24 cellular contexts compared by ENCODE assay signal in the genomic region with DNA sequence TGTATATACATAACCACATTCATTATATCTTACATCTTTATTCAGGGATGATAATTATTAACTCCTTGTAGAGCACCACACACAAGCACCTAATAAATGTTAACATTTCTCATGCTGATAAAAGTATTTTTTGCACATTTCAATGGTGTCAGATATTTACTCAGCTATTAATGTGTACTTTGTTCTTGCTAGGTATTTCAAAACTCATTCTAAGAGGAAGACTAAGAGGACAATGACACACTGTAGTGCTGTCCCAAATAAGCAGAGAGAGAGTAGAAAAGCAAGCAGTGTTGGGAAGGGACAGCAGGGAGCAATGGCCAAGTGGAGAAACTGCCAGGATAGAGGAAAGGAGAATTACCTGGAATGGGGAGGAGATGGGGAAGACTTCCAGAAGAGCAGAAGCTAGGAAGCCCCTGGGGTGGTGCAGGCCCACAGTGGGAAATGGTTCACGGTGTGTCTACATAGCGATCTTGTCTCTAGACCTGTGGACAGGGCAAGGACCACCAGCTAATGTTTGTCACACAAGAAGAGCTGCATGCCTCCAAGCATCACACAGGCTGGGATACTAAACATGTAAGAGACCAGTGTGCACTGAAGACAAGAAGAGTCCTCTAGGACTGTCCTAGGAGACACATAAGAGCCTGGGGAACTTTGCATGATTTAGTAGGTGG.
"Had no signal": no experiment of that assay in that cellular context is flagged by ENCODE, and none has a peak within 500 bp of the region (broad histone marks: within the 10 kb centered on the region; RNA-seq: fewer than 3 reads in every experiment).

No MANE protein-coding gene starts in this region.

- H3K4me3 Mint-ChIP-seq: activated CD4-positive, alpha-beta memory T cell treated with anti-CD3 and anti-CD28 coated beads for 36 hours; activated naive CD4-positive, alpha-beta T cell treated with anti-CD3 and anti-CD28 coated beads for 36 hours; activated naive CD8-positive, alpha-beta T cell treated with anti-CD3 and anti-CD28 coated beads, Interleukin-2, amount 10 ng/mL, durations not matched to agents 7 days and 5 days; mesothelial cell of epicardium; natural killer cell; stimulated activated effector memory CD8-positive, alpha-beta T cell treated with anti-CD3 and anti-CD28 coated beads, Interleukin-12 subunit alpha, Interleukin-12 subunit beta, amount 100 ng/mL, for 72 hours had no signal

- ATAC-seq: gastroesophageal sphincter; heart left ventricle; natural killer cell; right cardiac atrium; stimulated activated effector memory CD8-positive, alpha-beta T cell treated with anti-CD3 and anti-CD28 coated beads, Interleukin-12 subunit alpha, Interleukin-12 subunit beta, amount 100 ng/mL, for 72 hours had no signal

- H3K9me3 ChIP-seq: gastroesophageal sphincter, neutrophil, pancreas, transverse colon, uterus had no signal

- H3K4me1 Mint-ChIP-seq: mesothelial cell of epicardium had no signal

- H3K27me3 ChIP-seq: gastroesophageal sphincter, heart left ventricle, neutrophil, pancreas, transverse colon, uterus had no signal

- H3K27ac Mint-ChIP-seq: activated CD4-positive, alpha-beta memory T cell treated with anti-CD3 and anti-CD28 coated beads for 36 hours; activated naive CD4-positive, alpha-beta T cell treated with anti-CD3 and anti-CD28 coated beads for 36 hours; activated naive CD8-positive, alpha-beta T cell treated with anti-CD3 and anti-CD28 coated beads, Interleukin-2, amount 10 ng/mL, durations not matched to agents 7 days and 5 days; mesothelial cell of epicardium; natural killer cell; stimulated activated effector memory CD8-positive, alpha-beta T cell treated with anti-CD3 and anti-CD28 coated beads, Interleukin-12 subunit alpha, Interleukin-12 subunit beta, amount 100 ng/mL, for 72 hours had no signal

- H3K4me1 ChIP-seq: gastroesophageal sphincter, uterus had no signal

- H3K9me3 Mint-ChIP-seq: natural killer cell had no signal

- H3K27me3 Mint-ChIP-seq: activated CD4-positive, alpha-beta memory T cell treated with anti-CD3 and anti-CD28 coated beads for 36 hours; activated naive CD8-positive, alpha-beta T cell treated with anti-CD3 and anti-CD28 coated beads, Interleukin-2, amount 10 ng/mL, durations not matched to agents 7 days and 5 days had no signal

- H3K4me3 ChIP-seq: gastroesophageal sphincter, heart left ventricle, pancreas, skin epidermis, transverse colon, uterus had no signal

- DNase-seq: activated CD4-positive, alpha-beta memory T cell treated with anti-CD3 and anti-CD28 coated beads for 36 hours; activated CD4-positive, alpha-beta T cell treated with anti-CD3 and anti-CD28 coated beads for 4 hours; activated CD4-positive, CD25-positive, alpha-beta regulatory T cell; activated effector memory CD4-positive, alpha-beta T cell treated with Interleukin-2 at 50 U/mL for 16 hours; activated naive CD4-positive, alpha-beta T cell treated with anti-CD3 and anti-CD28 coated beads for 36 hours; activated naive CD8-positive, alpha-beta T cell treated with anti-CD3 and anti-CD28 coated beads, Interleukin-2, amount 10 ng/mL, durations not matched to agents 7 days and 5 days; activated T-cell treated with anti-CD3 and anti-CD28 coated beads, Interleukin-2, amount 50 U/mL, for 48 hours; amygdala; heart left ventricle; kidney; mammary epithelial cell; natural killer cell; pancreas; right cardiac atrium; stimulated activated CD4-positive, alpha-beta T cell treated with anti-CD3 and anti-CD28 coated beads, Interleukin-2, amount 100 ng/mL, for 24 hours; T1000; transverse colon; uterus had no signal

- H3K36me3 ChIP-seq: pancreas, uterus had no signal

- H3K27ac ChIP-seq: epithelial cell of prostate, gastroesophageal sphincter, heart left ventricle, neutrophil, pancreas, skin epidermis, transverse colon, uterus had no signal
